ENCODE assay signal across 10 cellular contexts in genomic region chr1:85544689-85545203, GRCh38. TPM values are rescaled to one million over a fixed set of nuclear protein-coding genes. Genes with fewer than 3 reads are reported as not detected.
DNase-seq lines count a peak whose midpoint lies in the region; ATAC-seq and TF ChIP-seq lines count a peak whose summit lies in the region.
"Had no signal": no experiment of that assay in that cellular context is flagged by ENCODE, and none has a peak within 500 bp of the region (broad histone marks: within the 10 kb centered on the region; RNA-seq: fewer than 3 reads in every experiment).

No MANE protein-coding gene starts in this region.

- peak overlapping the region; percentile 4 for H3K4me3 Mint-ChIP-seq in nephron progenitor cell
- no peak overlapping the region for H3K4me3 Mint-ChIP-seq in activated CD4-positive, alpha-beta memory T cell treated with anti-CD3 and anti-CD28 coated beads, Interleukin-2, amount 10 ng/mL, durations not matched to agents 7 days and 5 days
- H3K4me3 Mint-ChIP-seq: CD4-positive, CD25-positive, alpha-beta regulatory T cell had no signal

- H3K4me1 Mint-ChIP-seq in nephron progenitor cell: peaks cover 51% of the 10 kb centered on the region
- H3K4me1 Mint-ChIP-seq in activated CD4-positive, alpha-beta memory T cell treated with anti-CD3 and anti-CD28 coated beads, Interleukin-2, amount 10 ng/mL, durations not matched to agents 7 days and 5 days: no peaks in the 10 kb centered on the region
- H3K4me1 Mint-ChIP-seq: CD4-positive, CD25-positive, alpha-beta regulatory T cell had no signal

- DNase-seq in AG20443 (ENCODE audit: low spot score) (peak; percentile 27), NCI-H226 (peak; percentile 29), epithelial cell of prostate (ENCODE audit: low read depth, low spot score) (no peak), nephron progenitor cell (peak; percentile 10), NCI-H2029 (lab: John Stamatoyannopoulos, UW) (no peak), medulla oblongata (ENCODE audit: extremely low spot score) (no peak)
- DNase-seq in activated CD4-positive, alpha-beta memory T cell treated with anti-CD3 and anti-CD28 coated beads, Interleukin-2, amount 10 ng/mL, durations not matched to agents 7 days and 5 days: no peak
- DNase-seq: activated T-cell treated with anti-CD3 and anti-CD28 coated beads for 4 hours; CD4-positive, CD25-positive, alpha-beta regulatory T cell had no signal

- no peaks in the 10 kb centered on the region for H3K9me3 Mint-ChIP-seq in nephron progenitor cell
- H3K9me3 Mint-ChIP-seq in activated CD4-positive, alpha-beta memory T cell treated with anti-CD3 and anti-CD28 coated beads, Interleukin-2, amount 10 ng/mL, durations not matched to agents 7 days and 5 days: no peaks in the 10 kb centered on the region

- no peaks in the 10 kb centered on the region for H3K36me3 Mint-ChIP-seq in nephron progenitor cell (ENCODE audit: low read depth)
- no peaks in the 10 kb centered on the region for H3K36me3 Mint-ChIP-seq in activated CD4-positive, alpha-beta memory T cell treated with anti-CD3 and anti-CD28 coated beads, Interleukin-2, amount 10 ng/mL, durations not matched to agents 7 days and 5 days (ENCODE audit: low read depth)
- H3K36me3 Mint-ChIP-seq: CD4-positive, CD25-positive, alpha-beta regulatory T cell had no signal

- POLR2A ChIA-PET in activated CD4-positive, alpha-beta memory T cell treated with anti-CD3 and anti-CD28 coated beads, Interleukin-2, amount 10 ng/mL, durations not matched to agents 7 days and 5 days (lab: Charles Lee): no interaction called here

- H3K27ac Mint-ChIP-seq in nephron progenitor cell: peak overlapping the region; percentile 97
- no peak overlapping the region for H3K27ac Mint-ChIP-seq in activated CD4-positive, alpha-beta memory T cell treated with anti-CD3 and anti-CD28 coated beads, Interleukin-2, amount 10 ng/mL, durations not matched to agents 7 days and 5 days
- H3K27ac Mint-ChIP-seq: CD4-positive, CD25-positive, alpha-beta regulatory T cell had no signal

- no peak for TF ChIP-seq CTCF in nephron progenitor cell (IDR thresholded peaks at IDR 0.05)

- peak overlapping the region; percentile 81 for H3K27ac ChIP-seq in epithelial cell of prostate

- no peaks in the 10 kb centered on the region for H3K27me3 Mint-ChIP-seq in nephron progenitor cell (ENCODE audit: low read depth, poor library complexity)
- peaks cover 25% of the 10 kb centered on the region for H3K27me3 Mint-ChIP-seq in activated CD4-positive, alpha-beta memory T cell treated with anti-CD3 and anti-CD28 coated beads, Interleukin-2, amount 10 ng/mL, durations not matched to agents 7 days and 5 days
- H3K27me3 Mint-ChIP-seq: CD4-positive, CD25-positive, alpha-beta regulatory T cell had no signal

- ATAC-seq in HG03025 (IDR thresholded peaks at IDR 0.05; ENCODE audit: low FRiP score, unreplicated experiment): no peak

- CTCF ChIA-PET in activated CD4-positive, alpha-beta memory T cell treated with anti-CD3 and anti-CD28 coated beads, Interleukin-2, amount 10 ng/mL, durations not matched to agents 7 days and 5 days (lab: Charles Lee): no interaction called here

RNA-seq across cellular contexts. Expression of gene CCN1, which starts 35.8 kb away (rescaled TPM):
- not detected for total RNA-seq in activated CD4-positive, alpha-beta memory T cell treated with anti-CD3 and anti-CD28 coated beads, Interleukin-2, amount 10 ng/mL, durations not matched to agents 7 days and 5 days
- total RNA-seq: CD4-positive, CD25-positive, alpha-beta regulatory T cell had no signal

Comparison
In these comparisons a context has a peak if more than half of its experiments do, and no peak if none do; other contexts are left out.
1. DNase-seq: peak in AG20443 (single experiment), NCI-H226 (single experiment) and nephron progenitor cell (single experiment); none in epithelial cell of prostate (single experiment), NCI-H2029 (single experiment), medulla oblongata (single experiment) and activated CD4-positive, alpha-beta memory T cell treated with anti-CD3 and anti-CD28 coated beads, Interleukin-2, amount 10 ng/mL, durations not matched to agents 7 days and 5 days (single experiment).